In the genomic region with DNA sequence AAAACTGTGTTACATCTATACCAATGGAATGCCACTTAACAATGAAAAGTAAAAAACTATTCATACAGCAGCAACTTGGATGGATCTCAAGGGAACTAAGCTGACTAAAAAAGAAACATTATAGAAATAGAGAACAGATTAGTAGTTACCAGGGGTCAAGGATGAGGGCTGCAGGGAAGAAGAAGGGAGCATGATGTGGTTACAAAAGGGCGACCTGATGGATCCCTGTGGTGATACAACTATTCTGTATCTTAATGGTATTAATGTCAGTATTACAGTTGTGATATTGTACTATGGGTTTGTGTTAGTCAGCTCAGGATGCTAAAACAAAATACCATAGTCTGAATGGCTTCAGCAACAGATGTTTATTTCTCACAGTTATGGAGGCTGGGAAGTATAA, we compare ENCODE assay signal across 35 cellular contexts.
"Had no signal": no experiment of that assay in that cellular context is flagged by ENCODE, and none has a peak within 500 bp of the region (broad histone marks: within the 10 kb centered on the region; RNA-seq: fewer than 3 reads in every experiment).

No MANE protein-coding gene starts in this region.

- H3K9me3 ChIP-seq: body of pancreas, Peyer's patch had no signal

- H3K27me3 ChIP-seq: ascending aorta, body of pancreas, Peyer's patch had no signal

- H3K4me3 ChIP-seq: ascending aorta, body of pancreas, Peyer's patch had no signal

- H3K4me1 ChIP-seq: ascending aorta, body of pancreas, Peyer's patch had no signal

- DNase-seq: activated CD4-positive, alpha-beta memory T cell treated with anti-CD3 and anti-CD28 coated beads, Interleukin-2, amount 10 ng/mL, durations not matched to agents 7 days and 5 days; activated CD4-positive, alpha-beta T cell treated with anti-CD3 and anti-CD28 coated beads for 1 hour; activated CD4-positive, alpha-beta T cell treated with anti-CD3 and anti-CD28 coated beads for 48 hours; activated CD4-positive, CD25-positive, alpha-beta regulatory T cell; activated CD8-positive, alpha-beta memory T cell treated with anti-CD3 and anti-CD28 coated beads for 24 hours; activated CD8-positive, alpha-beta memory T cell treated with anti-CD3 and anti-CD28 coated beads, Interleukin-2, amount 10 ng/mL, durations not matched to agents 7 days and 5 days; activated CD8-positive, alpha-beta memory T cell treated with anti-CD3 and anti-CD28 coated beads, Interleukin-2, amount 50 U/mL, for 48 hours; activated gamma-delta T cell; activated naive CD4-positive, alpha-beta T cell treated with Interleukin-2 at 50 U/mL for 16 hours; activated naive CD8-positive, alpha-beta T cell treated with anti-CD3 and anti-CD28 coated beads, Interleukin-2, amount 10 ng/mL, durations not matched to agents 7 days and 5 days; activated T-cell treated with anti-CD3 and anti-CD28 coated beads, Interleukin-2, amount 50 U/mL, for 72 hours; amygdala; body of pancreas; central memory CD4-positive, alpha-beta T cell; Kasumi-1; KG1; MM.1S; MV-4-11; NCI-H1092; NCI-H1436 treated with DMSO at 0.1 percent for 48 hours; NCI-H1694 treated with DMSO at 0.1 percent for 48 hours; NCI-H2029; NCI-H345; NCI-H524 treated with DMSO at 0.1 percent for 48 hours; NCI-H748 treated with DMSO at 0.1 percent for 48 hours; NK-92 treated with Interleukin-12 subunit alpha and Interleukin-12 subunit beta, amount 100 ng/mL, for 24 hours; PC-3; Peyer's patch; SW 1271; T-helper 1 cell; T-helper 2 cell; T-helper 9 cell had no signal

- H3K27ac ChIP-seq: ascending aorta, body of pancreas, Peyer's patch, RWPE1, VCaP had no signal

- H3K36me3 ChIP-seq: ascending aorta, Peyer's patch had no signal
